18 cellular contexts compared by ENCODE assay signal in genomic region chr4:182174979-182175378, GRCh38.
DNase-seq lines count a peak whose midpoint lies in the region; ATAC-seq lines count a peak whose summit lies in the region.
"Had no signal": no experiment of that assay in that cellular context is flagged by ENCODE, and none has a peak within 500 bp of the region (broad histone marks: within the 10 kb centered on the region; RNA-seq: fewer than 3 reads in every experiment).

No MANE protein-coding gene starts in this region.

- H3K4me3 ChIP-seq in HAP-1, result no peak overlapping the region
- H3K4me3 ChIP-seq: Peyer's patch had no signal

- H3K27me3 ChIP-seq in HAP-1 (ENCODE audit: low read depth), result no peaks in the 10 kb centered on the region; the same call in 1 of the 2 replicates
- H3K27me3 ChIP-seq: BE2C, Peyer's patch had no signal

- ATAC-seq in GM18867 (IDR thresholded peaks at IDR 0.05; ENCODE audit: unreplicated experiment), result no peak
- ATAC-seq: HepG2, SK-N-SH treated with all-trans-retinoic acid at 6 μM for 48 hours had no signal

- in situ Hi-C loops in Caki2 (cut with HindIII; ENCODE audit: low pct_unique_long_range_greater_than_20kb, low sequenced_read_pairs), result no loop called here
- in situ Hi-C loops in HAP-1 (cut with MboI; ENCODE audit: low sequenced_read_pairs), result no loop called here

- H3K9me3 ChIP-seq in HAP-1, result no peaks in the 10 kb centered on the region
- H3K9me3 ChIP-seq: BE2C, Peyer's patch had no signal

- DNase-seq in NCI-H1417 (lab: John Stamatoyannopoulos, UW) (peak; percentile 34 to 82 (median 74)), NCI-H1417 treated with DMSO at 0.1 percent for 48 hours (lab: John Stamatoyannopoulos, UW) (no peak), Caki2 (ENCODE audit: low read depth) (peak; percentile 27), NCI-H1092 (lab: John Stamatoyannopoulos, UW) (peak; percentile 22), NCI-H2227 (lab: John Stamatoyannopoulos, UW; ENCODE audit: unreplicated experiment) (peak; percentile 38), HAP-1 (ENCODE audit: low spot score in 2 of 2) (no peak), GF-D8 (lab: John Stamatoyannopoulos, UW) (no peak)
- DNase-seq: BE2C, GDM1, HFFc6, KG1, NCI-H2029 treated with DMSO at 0.1 percent for 48 hours, NCI-H345, NCI-H526 treated with DMSO at 0.1 percent for 48 hours, Peyer's patch had no signal

- no peaks in the 10 kb centered on the region for H3K36me3 ChIP-seq in HAP-1 (replicated peaks)
- H3K36me3 ChIP-seq: BE2C, Peyer's patch had no signal

- H3K4me1 ChIP-seq in HAP-1, result peaks cover 23% of the 10 kb centered on the region
- H3K4me1 ChIP-seq: Peyer's patch had no signal

Comparison
In these comparisons a context has a peak if more than half of its experiments do, and no peak if none do; other contexts are left out.
1. DNase-seq: peak in NCI-H1417 (3 of 3), Caki2 (single experiment), NCI-H1092 (single experiment) and NCI-H2227 (single experiment); none in NCI-H1417 treated with DMSO at 0.1 percent for 48 hours (single experiment), HAP-1 (0 of 2) and GF-D8 (single experiment).